ENCODE assay signal across 15 cellular contexts in the genomic region with DNA sequence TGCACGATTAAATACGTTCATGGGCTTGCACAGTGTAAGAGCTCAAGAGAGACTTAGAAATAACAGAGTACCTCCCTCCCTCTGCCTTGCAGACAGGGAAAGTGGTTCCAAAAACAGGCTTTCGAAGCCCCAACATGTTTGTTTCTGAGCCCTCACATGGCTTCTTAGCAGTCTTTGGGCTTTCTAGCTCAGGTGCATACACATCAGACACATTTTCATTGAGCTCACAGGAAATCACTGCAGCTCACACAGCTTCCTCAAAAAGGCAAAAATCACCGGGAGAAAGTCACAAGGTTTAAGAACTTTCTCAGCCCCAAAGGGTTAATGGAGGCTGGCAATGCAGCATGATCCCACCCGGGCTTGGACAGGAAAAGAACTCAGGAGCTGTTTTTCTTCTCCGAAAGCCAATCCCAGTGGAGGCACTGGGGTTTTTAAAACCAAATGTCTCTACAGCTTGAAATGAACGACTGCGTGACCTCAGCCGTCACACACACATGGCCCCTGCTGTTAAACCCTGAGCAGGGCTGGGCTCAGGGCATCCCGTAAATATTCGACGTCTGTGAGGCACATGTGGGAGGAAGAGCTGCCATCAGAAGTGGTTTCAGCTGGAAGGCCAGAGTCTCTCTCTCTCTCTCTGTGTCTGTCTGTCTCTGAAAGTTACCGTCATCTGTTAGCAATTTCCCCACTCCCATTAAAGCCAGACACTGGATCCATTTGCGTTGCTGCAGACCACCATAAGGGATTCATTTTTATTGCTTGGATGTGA.
DNase-seq lines count a peak whose midpoint lies in the region; ATAC-seq and TF ChIP-seq lines count a peak whose summit lies in the region.
"Had no signal": no experiment of that assay in that cellular context is flagged by ENCODE, and none has a peak within 500 bp of the region (broad histone marks: within the 10 kb centered on the region; RNA-seq: fewer than 3 reads in every experiment).

No MANE protein-coding gene starts in this region.

- H3K9me3 ChIP-seq in adrenal gland (replicated peaks in 1 of 3), result no peaks in the 10 kb centered on the region
- H3K9me3 ChIP-seq: mucosa of descending colon had no signal

- no peaks in the 10 kb centered on the region for H3K9me3 Mint-ChIP-seq in T-cell
- H3K9me3 Mint-ChIP-seq in glutamatergic neuron (ENCODE audit: unreplicated experiment), result peaks cover 12% of the 10 kb centered on the region
- H3K9me3 Mint-ChIP-seq in activated CD4-positive, alpha-beta T cell treated with anti-CD3 and anti-CD28 coated beads, Interleukin-2, amount 10 ng/mL, durations not matched to agents 7 days and 5 days, result no peaks in the 10 kb centered on the region
- H3K9me3 Mint-ChIP-seq: activated CD4-positive, alpha-beta memory T cell treated with anti-CD3 and anti-CD28 coated beads, Interleukin-2, amount 10 ng/mL, durations not matched to agents 7 days and 5 days; activated naive CD4-positive, alpha-beta T cell treated with anti-CD3 and anti-CD28 coated beads, Interleukin-2, amount 10 ng/mL, durations not matched to agents 7 days and 5 days; T-helper 1 cell treated with Interleukin-12 subunit alpha and Interleukin-12 subunit beta and Interleukin-4 antibody, amounts not matched to agents 30 μg/mL and 1 μg/mL, for 36 hours had no signal

- H3K27ac Mint-ChIP-seq in T-cell (no peak overlapping the region), glutamatergic neuron (ENCODE audit: unreplicated experiment) (peak overlapping the region; percentile 54)
- no peak overlapping the region for H3K27ac Mint-ChIP-seq in activated CD4-positive, alpha-beta T cell treated with anti-CD3 and anti-CD28 coated beads, Interleukin-2, amount 10 ng/mL, durations not matched to agents 7 days and 5 days
- H3K27ac Mint-ChIP-seq: activated CD4-positive, alpha-beta memory T cell treated with anti-CD3 and anti-CD28 coated beads, Interleukin-2, amount 10 ng/mL, durations not matched to agents 7 days and 5 days; activated naive CD4-positive, alpha-beta T cell treated with anti-CD3 and anti-CD28 coated beads, Interleukin-2, amount 10 ng/mL, durations not matched to agents 7 days and 5 days; T-helper 1 cell treated with Interleukin-12 subunit alpha and Interleukin-12 subunit beta and Interleukin-4 antibody, amounts not matched to agents 30 μg/mL and 1 μg/mL, for 36 hours had no signal

- H3K4me3 ChIP-seq in adrenal gland, result no peak overlapping the region
- H3K4me3 ChIP-seq: dorsolateral prefrontal cortex, mucosa of descending colon had no signal

- no peaks in the 10 kb centered on the region for H3K36me3 Mint-ChIP-seq in T-cell
- H3K36me3 Mint-ChIP-seq in glutamatergic neuron (ENCODE audit: unreplicated experiment), result no peaks in the 10 kb centered on the region
- no peaks in the 10 kb centered on the region for H3K36me3 Mint-ChIP-seq in activated CD4-positive, alpha-beta T cell treated with anti-CD3 and anti-CD28 coated beads, Interleukin-2, amount 10 ng/mL, durations not matched to agents 7 days and 5 days (ENCODE audit: low read depth)
- H3K36me3 Mint-ChIP-seq: activated naive CD4-positive, alpha-beta T cell treated with anti-CD3 and anti-CD28 coated beads, Interleukin-2, amount 10 ng/mL, durations not matched to agents 7 days and 5 days had no signal

- H3K4me1 ChIP-seq in adrenal gland (replicated peaks in 1 of 2), result peaks cover 0 to 8% of the 10 kb centered on the region in 2 donors

- H3K4me1 Mint-ChIP-seq in T-cell, result peaks cover 14 to 28% (median 25%) of the 10 kb centered on the region in 3 donors
- peaks cover 34% of the 10 kb centered on the region for H3K4me1 Mint-ChIP-seq in glutamatergic neuron (ENCODE audit: low read depth, unreplicated experiment)
- H3K4me1 Mint-ChIP-seq in activated CD4-positive, alpha-beta T cell treated with anti-CD3 and anti-CD28 coated beads, Interleukin-2, amount 10 ng/mL, durations not matched to agents 7 days and 5 days, result peaks cover 17% of the 10 kb centered on the region
- H3K4me1 Mint-ChIP-seq: activated naive CD4-positive, alpha-beta T cell treated with anti-CD3 and anti-CD28 coated beads, Interleukin-2, amount 10 ng/mL, durations not matched to agents 7 days and 5 days had no signal

- no peak for TF ChIP-seq POLR2A in adrenal gland (IDR thresholded peaks at IDR 0.05)

- H3K27me3 Mint-ChIP-seq in T-cell (peaks cover 16 to 33% of the 10 kb centered on the region in 2 donors), glutamatergic neuron (ENCODE audit: unreplicated experiment) (peaks cover 7% of the 10 kb centered on the region)
- H3K27me3 Mint-ChIP-seq in activated CD4-positive, alpha-beta T cell treated with anti-CD3 and anti-CD28 coated beads, Interleukin-2, amount 10 ng/mL, durations not matched to agents 7 days and 5 days, result peaks cover 19% of the 10 kb centered on the region

- intact Hi-C loops in adrenal gland (cut with DNase I), result no loop called here

- POLR2A ChIA-PET in T-cell (lab: Charles Lee), result no interaction called here
- POLR2A ChIA-PET in activated CD4-positive, alpha-beta T cell treated with anti-CD3 and anti-CD28 coated beads, Interleukin-2, amount 10 ng/mL, durations not matched to agents 7 days and 5 days (lab: Charles Lee), result no interaction called here

- WGBS in adrenal gland, 4 donors, result 40 to 52% (median 48%) methylated on average over 9 to 14 of the region's 14 CpGs

- peak; percentile 33 for DNase-seq in DMS53 (lab: John Stamatoyannopoulos, UW)
- no peak for DNase-seq in DMS53 treated with DMSO at 0.1 percent for 48 hours (lab: John Stamatoyannopoulos, UW; ENCODE audit: unreplicated experiment)
- peak in 2 of 34 experiments; percentile 8 for DNase-seq in T-cell
- DNase-seq in glutamatergic neuron, result no peak
- DNase-seq in smooth muscle cell of the brain vasculature (ENCODE audit: low read depth, low spot score), result peak; percentile 49
- no peak for DNase-seq in adrenal gland
- no peak for DNase-seq in activated CD4-positive, alpha-beta T cell treated with anti-CD3 and anti-CD28 coated beads, Interleukin-2, amount 10 ng/mL, durations not matched to agents 7 days and 5 days
- DNase-seq: activated CD4-positive, alpha-beta memory T cell treated with anti-CD3 and anti-CD28 coated beads, Interleukin-2, amount 10 ng/mL, durations not matched to agents 7 days and 5 days; activated naive CD4-positive, alpha-beta T cell treated with anti-CD3 and anti-CD28 coated beads, Interleukin-2, amount 10 ng/mL, durations not matched to agents 7 days and 5 days; dorsolateral prefrontal cortex; NCI-H2029 treated with DMSO at 0.1 percent for 48 hours had no signal

- peak overlapping the region in 1 of 5 donors; percentile 34 for H3K27ac ChIP-seq in adrenal gland
- H3K27ac ChIP-seq: 22Rv1, dorsolateral prefrontal cortex had no signal

- no peak for TF ChIP-seq CTCF in glutamatergic neuron (IDR thresholded peaks at IDR 0.05; ENCODE audit: partially characterized antibody, unreplicated experiment)
- TF ChIP-seq CTCF in adrenal gland (IDR thresholded peaks at IDR 0.05), result no peak

- H3K36me3 ChIP-seq in adrenal gland (replicated peaks in 1 of 2), result no peaks in the 10 kb centered on the region

- H3K27me3 ChIP-seq in adrenal gland, result no peaks in the 10 kb centered on the region

- peak overlapping the region in 1 of 3 donors; percentile 12 for H3K4me3 Mint-ChIP-seq in T-cell
- H3K4me3 Mint-ChIP-seq in glutamatergic neuron (ENCODE audit: unreplicated experiment), result no peak overlapping the region
- H3K4me3 Mint-ChIP-seq in activated CD4-positive, alpha-beta T cell treated with anti-CD3 and anti-CD28 coated beads, Interleukin-2, amount 10 ng/mL, durations not matched to agents 7 days and 5 days, result no peak overlapping the region
- H3K4me3 Mint-ChIP-seq: activated CD4-positive, alpha-beta memory T cell treated with anti-CD3 and anti-CD28 coated beads, Interleukin-2, amount 10 ng/mL, durations not matched to agents 7 days and 5 days; activated naive CD4-positive, alpha-beta T cell treated with anti-CD3 and anti-CD28 coated beads, Interleukin-2, amount 10 ng/mL, durations not matched to agents 7 days and 5 days; T-helper 1 cell treated with Interleukin-12 subunit alpha and Interleukin-12 subunit beta and Interleukin-4 antibody, amounts not matched to agents 30 μg/mL and 1 μg/mL, for 36 hours had no signal

- ATAC-seq in T-cell (replicated peaks in 1 of 4) (peak in 3 of 4 experiments; percentile 31 to 84 (median 52)), GM18907 (IDR thresholded peaks at IDR 0.05; ENCODE audit: unreplicated experiment) (no peak)
- ATAC-seq: mucosa of descending colon had no signal

- CTCF ChIA-PET in T-cell (lab: Charles Lee), result no interaction called here
- CTCF ChIA-PET in activated CD4-positive, alpha-beta T cell treated with anti-CD3 and anti-CD28 coated beads, Interleukin-2, amount 10 ng/mL, durations not matched to agents 7 days and 5 days (lab: Charles Lee), result interaction anchor here (1.3 to 1.7 kb wide), 3 partner anchors 9 to 29 kb away, joined by 3 read pairs; no protein-coding TSS in a partner anchor

Comparison
In these comparisons a context has a peak if more than half of its experiments do, and no peak if none do; other contexts are left out.
1. DNase-seq: peak in DMS53 (single experiment) and smooth muscle cell of the brain vasculature (single experiment); none in DMS53 treated with DMSO at 0.1 percent for 48 hours (single experiment), glutamatergic neuron (single experiment), adrenal gland (0 of 7) and activated CD4-positive, alpha-beta T cell treated with anti-CD3 and anti-CD28 coated beads, Interleukin-2, amount 10 ng/mL, durations not matched to agents 7 days and 5 days (single experiment).